ENCODE assay signal across 8 cellular contexts in genomic region chr6:25963426-25964123, GRCh38. TPM values are rescaled to one million over a fixed set of nuclear protein-coding genes. Genes with fewer than 3 reads are reported as not detected.
DNase-seq lines count a peak whose midpoint lies in the region; ATAC-seq and TF ChIP-seq lines count a peak whose summit lies in the region.

No MANE protein-coding gene starts in this region.

- peaks cover 67% of the 10 kb centered on the region for H3K4me1 Mint-ChIP-seq in nephron

- H3K36me3 Mint-ChIP-seq in nephron (ENCODE audit: low read depth), result peaks cover 29% of the 10 kb centered on the region

- ATAC-seq in HG03108 (IDR thresholded peaks at IDR 0.05; ENCODE audit: unreplicated experiment), result no peak

- H3K36me3 ChIP-seq in OCI-LY3 (replicated peaks; ENCODE audit: low read depth, low read length), result peaks cover 19% of the 10 kb centered on the region

- DNase-seq in NCI-H345 (lab: John Stamatoyannopoulos, UW) (peak; percentile 39), NCI-H345 treated with DMSO at 0.1 percent for 48 hours (lab: John Stamatoyannopoulos, UW; ENCODE audit: unreplicated experiment) (no peak), epithelial cell of proximal tubule (ENCODE audit: low read depth) (no peak), NCI-H2081 (lab: John Stamatoyannopoulos, UW) (no peak), HCEC 1CT (no peak)

- H3K9me3 Mint-ChIP-seq in nephron, result peaks cover 14% of the 10 kb centered on the region

- peak overlapping the region; percentile 80 to 96 (median 86) for H3K4me3 Mint-ChIP-seq in nephron

- no peaks in the 10 kb centered on the region for H3K27me3 ChIP-seq in OCI-LY3 (ENCODE audit: low read depth, low read length)

- peak overlapping the region; percentile 90 for H3K4me2 ChIP-seq in OCI-LY3 (ENCODE audit: low read length)

- H2AFZ ChIP-seq in OCI-LY3 (ENCODE audit: low read depth, low read length), result no peak overlapping the region

- no peaks in the 10 kb centered on the region for H3K9me3 ChIP-seq in OCI-LY3 (ENCODE audit: insufficient read depth, low read length)

- H3K4me3 ChIP-seq in OCI-LY3 (ENCODE audit: low read length) (peak overlapping the region; percentile 97), epithelial cell of proximal tubule (ENCODE audit: low read depth, low read length) (peak overlapping the region; percentile 87)

- no peak overlapping the region for H3K27ac ChIP-seq in OCI-LY3 (ENCODE audit: low read length)

- no peaks in the 10 kb centered on the region for H3K27me3 Mint-ChIP-seq in nephron (ENCODE audit: low read depth)

- peaks cover 10% of the 10 kb centered on the region for H3K79me2 ChIP-seq in OCI-LY3 (ENCODE audit: low read length)

- peak overlapping the region; percentile 98 to 99 (median 99) for H3K27ac Mint-ChIP-seq in nephron

- H3K9ac ChIP-seq in OCI-LY3 (ENCODE audit: low read length), result peak overlapping the region; percentile 96

- peaks cover 12% of the 10 kb centered on the region for H3K4me1 ChIP-seq in OCI-LY3 (ENCODE audit: low read length)

- no peaks in the 10 kb centered on the region for H4K20me1 ChIP-seq in OCI-LY3 (ENCODE audit: insufficient read depth, low read length)

- no peak for TF ChIP-seq CTCF in OCI-LY3 (IDR thresholded peaks at IDR 0.05; ENCODE audit: low read depth, low read length)
- no peak for TF ChIP-seq CTCF in epithelial cell of proximal tubule (conservative IDR thresholded peaks at IDR 0.05; ENCODE audit: low read depth, low read length)
- no peak for TF ChIP-seq CTCF in nephron (IDR thresholded peaks at IDR 0.05; ENCODE audit: unreplicated experiment in 3 of 3)

RNA-seq across cellular contexts. Expression of gene TRIM38, which starts 1.0 kb away (rescaled TPM):
- total RNA-seq in epithelial cell of proximal tubule, result 3.0 and 4.2 TPM in 2 replicates

RNA-seq across cellular contexts. Expression of gene SLC17A2, which starts 33.1 kb away (rescaled TPM):
- total RNA-seq in epithelial cell of proximal tubule, result not detected in 2 replicates
